ENCODE assay signal across 17 cellular contexts in the genomic region with DNA sequence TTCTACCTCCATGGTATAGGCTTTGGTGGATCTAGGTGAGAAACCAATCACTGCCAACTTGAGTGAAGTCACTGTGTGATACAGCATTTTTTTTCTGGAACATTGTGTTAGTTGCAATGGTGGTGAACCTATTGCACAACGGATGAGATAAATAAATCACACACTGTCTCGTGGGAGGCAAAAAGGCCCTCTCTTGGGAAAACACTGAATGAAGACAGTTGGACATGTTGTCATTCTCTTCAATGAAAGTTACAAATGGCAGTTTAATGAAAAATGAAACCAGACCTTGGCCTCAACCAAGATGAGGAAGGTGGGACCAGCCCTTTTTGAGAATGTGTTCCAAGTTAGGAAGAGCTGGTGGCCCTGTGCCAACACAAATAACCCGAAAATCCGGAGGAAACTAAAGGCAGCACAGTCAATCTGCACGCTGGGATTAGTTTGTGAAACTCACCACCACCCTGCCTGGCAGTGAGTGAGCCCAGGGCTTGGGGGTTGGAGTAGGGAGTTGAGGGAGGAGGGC. TPM values are rescaled to one million over a fixed set of nuclear protein-coding genes. Genes with fewer than 3 reads are reported as not detected.
DNase-seq lines count a peak whose midpoint lies in the region; ATAC-seq and TF ChIP-seq lines count a peak whose summit lies in the region.
"Had no signal": no experiment of that assay in that cellular context is flagged by ENCODE, and none has a peak within 500 bp of the region (broad histone marks: within the 10 kb centered on the region; RNA-seq: fewer than 3 reads in every experiment).

No MANE protein-coding gene starts in this region.

- H3K36me3 Mint-ChIP-seq in activated CD4-positive, alpha-beta memory T cell treated with anti-CD3 and anti-CD28 coated beads, Interleukin-2, amount 10 ng/mL, durations not matched to agents 7 days and 5 days (ENCODE audit: low read depth): no peaks in the 10 kb centered on the region

- DNase-seq in Ammon's horn (ENCODE audit: low spot score) (peak; percentile 6), NCI-H460 (ENCODE audit: extremely low read depth, low read depth) (peak; percentile 53), dermis microvascular lymphatic vessel endothelial cell (ENCODE audit: low read depth in 2 of 2) (peak; percentile 4 to 7), COLO829 (ENCODE audit: low spot score) (no peak), RKO (ENCODE audit: low spot score) (no peak)
- DNase-seq in activated CD4-positive, alpha-beta memory T cell treated with anti-CD3 and anti-CD28 coated beads, Interleukin-2, amount 10 ng/mL, durations not matched to agents 7 days and 5 days: no peak
- DNase-seq: activated CD4-positive, alpha-beta T cell treated with anti-CD3 and anti-CD28 coated beads for 48 hours; activated T-cell treated with anti-CD3 and anti-CD28 coated beads, Interleukin-2, amount 50 U/mL, for 48 hours; amniotic stem cell; DMS79 treated with DMSO at 0.1 percent for 48 hours; NCI-H2081 treated with DMSO at 0.1 percent for 48 hours; NCI-H82; SHP77 treated with DMSO at 0.1 percent for 48 hours; spleen had no signal

- H3K9me3 Mint-ChIP-seq in activated CD4-positive, alpha-beta memory T cell treated with anti-CD3 and anti-CD28 coated beads, Interleukin-2, amount 10 ng/mL, durations not matched to agents 7 days and 5 days: no peaks in the 10 kb centered on the region

- no peak for TF ChIP-seq CTCF in liver (IDR thresholded peaks at IDR 0.05; ENCODE audit: low read depth, low read length, missing input control)

- H3K27me3 Mint-ChIP-seq in activated CD4-positive, alpha-beta memory T cell treated with anti-CD3 and anti-CD28 coated beads, Interleukin-2, amount 10 ng/mL, durations not matched to agents 7 days and 5 days: peaks cover 19% of the 10 kb centered on the region

- H3K4me1 Mint-ChIP-seq in activated CD4-positive, alpha-beta memory T cell treated with anti-CD3 and anti-CD28 coated beads, Interleukin-2, amount 10 ng/mL, durations not matched to agents 7 days and 5 days: no peaks in the 10 kb centered on the region

- no peaks in the 10 kb centered on the region for H3K9me3 ChIP-seq in liver (ENCODE audit: control insufficient read depth in 4 of 4, low read length in 3 of 4)
- H3K9me3 ChIP-seq: spleen had no signal

- H3K4me3 ChIP-seq in liver (ENCODE audit: low read depth in 1 of 3, low read length in 3 of 3): no peak overlapping the region
- H3K4me3 ChIP-seq: spleen had no signal

- CTCF ChIA-PET in activated CD4-positive, alpha-beta memory T cell treated with anti-CD3 and anti-CD28 coated beads, Interleukin-2, amount 10 ng/mL, durations not matched to agents 7 days and 5 days (lab: Charles Lee): no interaction called here

- no peak for TF ChIP-seq RAD21 in liver (IDR thresholded peaks at IDR 0.05)

- 21% methylated on average over 5 of the region's 5 CpGs for WGBS in liver

- ATAC-seq in GM18520 (IDR thresholded peaks at IDR 0.05; ENCODE audit: unreplicated experiment): no peak
- ATAC-seq: HCT116 had no signal

- no peak overlapping the region for H3K27ac ChIP-seq in liver (ENCODE audit: low read depth in 1 of 2, low read length in 2 of 2)
- H3K27ac ChIP-seq: spleen had no signal

- H3K27me3 ChIP-seq in liver (ENCODE audit: control insufficient read depth in 4 of 4, insufficient read depth in 4 of 4, low read length in 3 of 4): peaks cover 0 to 12% (median 0%) of the 10 kb centered on the region in 4 donors

- H3K4me1 ChIP-seq in liver (ENCODE audit: control insufficient read depth in 4 of 4, insufficient read depth in 4 of 4, low read length in 3 of 4): peaks cover 0 to 3% (median 2%) of the 10 kb centered on the region in 4 donors
- H3K4me1 ChIP-seq: spleen had no signal

- no peak overlapping the region for H3K4me3 Mint-ChIP-seq in activated CD4-positive, alpha-beta memory T cell treated with anti-CD3 and anti-CD28 coated beads, Interleukin-2, amount 10 ng/mL, durations not matched to agents 7 days and 5 days

- no peak overlapping the region for H3K9ac ChIP-seq in liver (ENCODE audit: low read depth in 1 of 2, low read length in 2 of 2)

- POLR2A ChIA-PET in activated CD4-positive, alpha-beta memory T cell treated with anti-CD3 and anti-CD28 coated beads, Interleukin-2, amount 10 ng/mL, durations not matched to agents 7 days and 5 days (lab: Charles Lee): no interaction called here

- no peak overlapping the region for H3K27ac Mint-ChIP-seq in activated CD4-positive, alpha-beta memory T cell treated with anti-CD3 and anti-CD28 coated beads, Interleukin-2, amount 10 ng/mL, durations not matched to agents 7 days and 5 days

- H3K36me3 ChIP-seq in liver (ENCODE audit: control insufficient read depth in 4 of 4, insufficient read depth in 3 of 4, low read depth in 1 of 4, low read length in 3 of 4): no peaks in the 10 kb centered on the region
- H3K36me3 ChIP-seq: spleen had no signal

TF ChIP-seq in liver, 16 proteins besides CTCF, POLR2A, EP300 and RAD21:
- peak; percentile 11 for TF ChIP-seq SP1 (IDR thresholded peaks at IDR 0.05)
- TF ChIP-seq HNF4A (conservative IDR thresholded peaks at IDR 0.05): peak in 1 of 2 donors; percentile 16
- TF ChIP-seq RXRA (IDR thresholded peaks at IDR 0.05): peak in 1 of 2 donors; percentile 35
- no peak for TF ChIP-seq NR2F2 (IDR thresholded peaks at IDR 0.05)
- TF ChIP-seq, protein P1, sequence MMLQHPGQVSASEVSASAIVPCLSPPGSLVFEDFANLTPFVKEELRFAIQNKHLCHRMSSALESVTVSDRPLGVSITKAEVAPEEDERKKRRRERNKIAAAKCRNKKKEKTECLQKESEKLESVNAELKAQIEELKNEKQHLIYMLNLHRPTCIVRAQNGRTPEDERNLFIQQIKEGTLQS (IDR thresholded peaks at IDR 0.05): no peak
- no peak for TF ChIP-seq FOXA1 (IDR thresholded peaks at IDR 0.05)
- TF ChIP-seq, protein P2, sequence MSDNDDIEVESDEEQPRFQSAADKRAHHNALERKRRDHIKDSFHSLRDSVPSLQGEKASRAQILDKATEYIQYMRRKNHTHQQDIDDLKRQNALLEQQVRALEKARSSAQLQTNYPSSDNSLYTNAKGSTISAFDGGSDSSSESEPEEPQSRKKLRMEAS (IDR thresholded peaks at IDR 0.05): peak; percentile 32
- TF ChIP-seq FOXA2 (IDR thresholded peaks at IDR 0.05): no peak
- peak; percentile 57 for TF ChIP-seq YY1 (IDR thresholded peaks at IDR 0.05)
- TF ChIP-seq, protein P3, sequence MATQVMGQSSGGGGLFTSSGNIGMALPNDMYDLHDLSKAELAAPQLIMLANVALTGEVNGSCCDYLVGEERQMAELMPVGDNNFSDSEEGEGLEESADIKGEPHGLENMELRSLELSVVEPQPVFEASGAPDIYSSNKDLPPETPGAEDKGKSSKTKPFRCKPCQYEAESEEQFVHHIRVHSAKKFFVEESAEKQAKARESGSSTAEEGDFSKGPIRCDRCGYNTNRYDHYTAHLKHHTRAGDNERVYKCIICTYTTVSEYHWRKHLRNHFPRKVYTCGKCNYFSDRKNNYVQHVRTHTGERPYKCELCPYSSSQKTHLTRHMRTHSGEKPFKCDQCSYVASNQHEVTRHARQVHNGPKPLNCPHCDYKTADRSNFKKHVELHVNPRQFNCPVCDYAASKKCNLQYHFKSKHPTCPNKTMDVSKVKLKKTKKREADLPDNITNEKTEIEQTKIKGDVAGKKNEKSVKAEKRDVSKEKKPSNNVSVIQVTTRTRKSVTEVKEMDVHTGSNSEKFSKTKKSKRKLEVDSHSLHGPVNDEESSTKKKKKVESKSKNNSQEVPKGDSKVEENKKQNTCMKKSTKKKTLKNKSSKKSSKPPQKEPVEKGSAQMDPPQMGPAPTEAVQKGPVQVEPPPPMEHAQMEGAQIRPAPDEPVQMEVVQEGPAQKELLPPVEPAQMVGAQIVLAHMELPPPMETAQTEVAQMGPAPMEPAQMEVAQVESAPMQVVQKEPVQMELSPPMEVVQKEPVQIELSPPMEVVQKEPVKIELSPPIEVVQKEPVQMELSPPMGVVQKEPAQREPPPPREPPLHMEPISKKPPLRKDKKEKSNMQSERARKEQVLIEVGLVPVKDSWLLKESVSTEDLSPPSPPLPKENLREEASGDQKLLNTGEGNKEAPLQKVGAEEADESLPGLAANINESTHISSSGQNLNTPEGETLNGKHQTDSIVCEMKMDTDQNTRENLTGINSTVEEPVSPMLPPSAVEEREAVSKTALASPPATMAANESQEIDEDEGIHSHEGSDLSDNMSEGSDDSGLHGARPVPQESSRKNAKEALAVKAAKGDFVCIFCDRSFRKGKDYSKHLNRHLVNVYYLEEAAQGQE (IDR thresholded peaks at IDR 0.05): no peak

RNA-seq across cellular contexts. Expression of a gene that starts 5.4 kb away (rescaled TPM):
- total RNA-seq in NCI-H460 (2014; rRNA removed; shearing (Covaris generic)): 18.2 and 18.3 TPM in 2 replicates
- polyA plus RNA-seq in NCI-H460 (2014; cell fraction: nucleus; rRNA removed): 21.0 and 30.0 TPM in 2 replicates
- total RNA-seq in dermis microvascular lymphatic vessel endothelial cell: not detected in 2 replicates
- total RNA-seq in liver: under 1 TPM in 1 of 2 donors, not detected in 1; 0.08 TPM
- under 1 TPM; 0.24 to 0.45 TPM for polyA plus RNA-seq in liver
- not detected for total RNA-seq in activated CD4-positive, alpha-beta memory T cell treated with anti-CD3 and anti-CD28 coated beads, Interleukin-2, amount 10 ng/mL, durations not matched to agents 7 days and 5 days

Comparison
In these comparisons a context has a peak if more than half of its experiments do, and no peak if none do; other contexts are left out.
1. DNase-seq: peak in Ammon's horn (single experiment), NCI-H460 (single experiment) and dermis microvascular lymphatic vessel endothelial cell (2 of 2); none in COLO829 (single experiment), RKO (single experiment) and activated CD4-positive, alpha-beta memory T cell treated with anti-CD3 and anti-CD28 coated beads, Interleukin-2, amount 10 ng/mL, durations not matched to agents 7 days and 5 days (single experiment).
2. RNA of a gene that starts 5.4 kb away (total RNA-seq): 18.2 to 18.3 TPM in NCI-H460; 0.08 TPM in liver, not detected in dermis microvascular lymphatic vessel endothelial cell and not detected in activated CD4-positive, alpha-beta memory T cell treated with anti-CD3 and anti-CD28 coated beads, Interleukin-2, amount 10 ng/mL, durations not matched to agents 7 days and 5 days; every median in the first group is over 10 times any median in the second.